In the genomic region with DNA sequence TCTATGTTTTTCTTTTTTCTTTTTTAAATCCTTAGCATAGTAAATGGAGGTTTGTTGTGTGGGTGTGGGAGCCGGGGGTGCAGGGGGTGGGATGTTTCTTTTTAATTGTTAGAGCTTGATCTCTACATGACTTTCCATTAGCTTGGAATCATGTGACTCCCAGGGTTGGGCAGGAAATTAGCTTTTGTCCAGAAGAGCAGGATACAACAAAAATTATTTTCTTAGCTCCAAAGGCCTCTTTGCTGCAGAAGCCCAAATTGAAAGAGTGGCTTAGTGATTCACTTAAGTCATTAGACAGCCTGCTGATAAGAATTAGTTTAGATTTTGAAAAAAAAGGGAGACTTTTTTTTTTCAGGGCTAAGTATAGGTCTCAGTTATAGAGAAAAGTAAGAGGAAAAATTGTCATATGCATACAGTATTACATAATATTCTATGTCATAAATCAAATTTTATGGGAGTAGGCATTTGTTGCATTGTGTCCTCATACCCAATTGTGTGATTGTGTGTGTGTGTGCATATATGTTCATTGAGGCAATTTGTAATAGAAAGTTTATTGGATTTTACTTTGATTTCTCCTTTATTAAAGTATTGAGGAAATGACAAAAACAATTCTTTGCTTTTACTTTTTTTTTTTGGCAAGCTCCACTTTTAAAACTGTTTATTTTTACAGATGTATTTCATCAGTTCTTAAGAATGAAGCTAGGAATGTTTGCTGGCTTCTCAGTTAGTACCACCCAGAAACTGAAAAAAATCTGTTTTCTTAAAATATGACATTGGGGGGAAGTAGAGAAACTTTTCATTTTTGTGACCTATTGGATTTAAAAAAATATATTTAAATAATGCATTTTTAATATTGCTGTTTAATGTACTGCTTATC, we compare ENCODE assay signal across 15 cellular contexts. TPM values are rescaled to one million over a fixed set of nuclear protein-coding genes. Genes with fewer than 3 reads are reported as not detected.
DNase-seq lines count a peak whose midpoint lies in the region; TF ChIP-seq lines count a peak whose summit lies in the region.
"Had no signal": no experiment of that assay in that cellular context is flagged by ENCODE, and none has a peak within 500 bp of the region (broad histone marks: within the 10 kb centered on the region; RNA-seq: fewer than 3 reads in every experiment).

No MANE protein-coding gene starts in this region.

- H3K27ac Mint-ChIP-seq in neural progenitor cell, result peak overlapping the region; percentile 10
- H3K27ac Mint-ChIP-seq: activated naive CD4-positive, alpha-beta T cell treated with anti-CD3 and anti-CD28 coated beads, Interleukin-2, amount 10 ng/mL, durations not matched to agents 7 days and 5 days; IgD-negative memory B cell had no signal

- no peaks in the 10 kb centered on the region for H3K27me3 ChIP-seq in neural progenitor cell
- H3K27me3 ChIP-seq in Peyer's patch, result no peaks in the 10 kb centered on the region

- H3K27ac ChIP-seq in neural progenitor cell (no peak overlapping the region), Peyer's patch (no peak overlapping the region)
- H3K27ac ChIP-seq: C4-2B, epithelial cell of prostate had no signal

- no peaks in the 10 kb centered on the region for H3K79me2 ChIP-seq in neural progenitor cell (ENCODE audit: low read depth)

- TF ChIP-seq CTCF in fibroblast of pulmonary artery (IDR thresholded peaks at IDR 0.05; ENCODE audit: low read length, missing control alignments) (no peak), neural progenitor cell (IDR thresholded peaks at IDR 0.05) (no peak), Peyer's patch (IDR thresholded peaks at IDR 0.05) (no peak)

- H3K4me3 ChIP-seq in fibroblast of pulmonary artery (replicated peaks; ENCODE audit: low read depth, low read length) (no peak overlapping the region), neural progenitor cell (no peak overlapping the region), Peyer's patch (no peak overlapping the region)

- no peaks in the 10 kb centered on the region for H3K9me3 Mint-ChIP-seq in neural progenitor cell
- H3K9me3 Mint-ChIP-seq: activated naive CD4-positive, alpha-beta T cell treated with anti-CD3 and anti-CD28 coated beads, Interleukin-2, amount 10 ng/mL, durations not matched to agents 7 days and 5 days had no signal

- peaks cover 2% of the 10 kb centered on the region for H3K27me3 Mint-ChIP-seq in neural progenitor cell (ENCODE audit: insufficient read depth, low read depth)
- H3K27me3 Mint-ChIP-seq: activated naive CD4-positive, alpha-beta T cell treated with anti-CD3 and anti-CD28 coated beads, Interleukin-2, amount 10 ng/mL, durations not matched to agents 7 days and 5 days; IgD-negative memory B cell had no signal

- no peaks in the 10 kb centered on the region for H4K20me1 ChIP-seq in neural progenitor cell (ENCODE audit: low read depth)

- no peaks in the 10 kb centered on the region for H3F3A ChIP-seq in neural progenitor cell (ENCODE audit: low read depth)

- H3K4me3 Mint-ChIP-seq in neural progenitor cell, result no peak overlapping the region
- H3K4me3 Mint-ChIP-seq: activated naive CD4-positive, alpha-beta T cell treated with anti-CD3 and anti-CD28 coated beads, Interleukin-2, amount 10 ng/mL, durations not matched to agents 7 days and 5 days; IgD-negative memory B cell had no signal

- peaks cover 17% of the 10 kb centered on the region for H3K4me1 Mint-ChIP-seq in neural progenitor cell
- H3K4me1 Mint-ChIP-seq: activated naive CD4-positive, alpha-beta T cell treated with anti-CD3 and anti-CD28 coated beads, Interleukin-2, amount 10 ng/mL, durations not matched to agents 7 days and 5 days had no signal

- H3K36me3 ChIP-seq in neural progenitor cell, result no peaks in the 10 kb centered on the region
- H3K36me3 ChIP-seq in Peyer's patch, result no peaks in the 10 kb centered on the region

- H2AFZ ChIP-seq in neural progenitor cell (replicated peaks), result no peak overlapping the region

- TF ChIP-seq POLR2A in Peyer's patch (IDR thresholded peaks at IDR 0.05), result no peak

- no peaks in the 10 kb centered on the region for H3K36me3 Mint-ChIP-seq in neural progenitor cell
- H3K36me3 Mint-ChIP-seq: activated naive CD4-positive, alpha-beta T cell treated with anti-CD3 and anti-CD28 coated beads, Interleukin-2, amount 10 ng/mL, durations not matched to agents 7 days and 5 days; IgD-negative memory B cell had no signal

- no peaks in the 10 kb centered on the region for H3K9me3 ChIP-seq in neural progenitor cell (ENCODE audit: low read depth)
- no peaks in the 10 kb centered on the region for H3K9me3 ChIP-seq in Peyer's patch

- peak; percentile 45 for DNase-seq in AG08395 (ENCODE audit: low spot score)
- DNase-seq in RPMI7951 (ENCODE audit: low read depth), result peak; percentile 12
- peak; percentile 64 for DNase-seq in fibroblast of pulmonary artery (ENCODE audit: low read depth)
- DNase-seq in neural progenitor cell (ENCODE audit: low spot score), result no peak
- no peak for DNase-seq in stimulated activated CD4-positive, alpha-beta T cell treated with anti-CD3 and anti-CD28 coated beads, Interleukin-4, amount 100 ng/mL, for 4 hours
- no peak for DNase-seq in Peyer's patch
- DNase-seq in GOT3 (lab: John Stamatoyannopoulos, UW), result no peak
- no peak for DNase-seq in activated CD4-positive, alpha-beta T cell treated with anti-CD3 and anti-CD28 coated beads, Interleukin-2, amount 50 U/mL, for 4 hours
- DNase-seq: activated CD4-positive, alpha-beta T cell treated with anti-CD3 and anti-CD28 coated beads for 48 hours; activated naive CD4-positive, alpha-beta T cell treated with anti-CD3 and anti-CD28 coated beads, Interleukin-2, amount 10 ng/mL, durations not matched to agents 7 days and 5 days; SIG-M5 had no signal

- peaks cover 6% of the 10 kb centered on the region for H3K4me1 ChIP-seq in neural progenitor cell
- no peaks in the 10 kb centered on the region for H3K4me1 ChIP-seq in Peyer's patch

- H3K9ac ChIP-seq in neural progenitor cell, result no peak overlapping the region

- no peak overlapping the region for H3K4me2 ChIP-seq in neural progenitor cell

RNA-seq across cellular contexts. Expression of gene TSPYL6, which starts 47.4 kb away (rescaled TPM):
- total RNA-seq in RPMI7951 (2014; rRNA removed; shearing (Covaris generic)), result not detected in 2 replicates
- total RNA-seq in neural progenitor cell (ENCODE audit: low replicate concordance) (not detected in 2 replicates), Peyer's patch (not detected)
- total RNA-seq: skeletal muscle tissue had no signal

Comparison
In these comparisons a context has a peak if more than half of its experiments do, and no peak if none do; other contexts are left out.
1. DNase-seq: peak in AG08395 (single experiment), RPMI7951 (single experiment) and fibroblast of pulmonary artery (single experiment); none in neural progenitor cell (single experiment), stimulated activated CD4-positive, alpha-beta T cell treated with anti-CD3 and anti-CD28 coated beads, Interleukin-4, amount 100 ng/mL, for 4 hours (0 of 2), Peyer's patch (0 of 3), GOT3 (single experiment) and activated CD4-positive, alpha-beta T cell treated with anti-CD3 and anti-CD28 coated beads, Interleukin-2, amount 50 U/mL, for 4 hours (0 of 2).